11 cellular contexts compared by ENCODE assay signal in the genomic region with DNA sequence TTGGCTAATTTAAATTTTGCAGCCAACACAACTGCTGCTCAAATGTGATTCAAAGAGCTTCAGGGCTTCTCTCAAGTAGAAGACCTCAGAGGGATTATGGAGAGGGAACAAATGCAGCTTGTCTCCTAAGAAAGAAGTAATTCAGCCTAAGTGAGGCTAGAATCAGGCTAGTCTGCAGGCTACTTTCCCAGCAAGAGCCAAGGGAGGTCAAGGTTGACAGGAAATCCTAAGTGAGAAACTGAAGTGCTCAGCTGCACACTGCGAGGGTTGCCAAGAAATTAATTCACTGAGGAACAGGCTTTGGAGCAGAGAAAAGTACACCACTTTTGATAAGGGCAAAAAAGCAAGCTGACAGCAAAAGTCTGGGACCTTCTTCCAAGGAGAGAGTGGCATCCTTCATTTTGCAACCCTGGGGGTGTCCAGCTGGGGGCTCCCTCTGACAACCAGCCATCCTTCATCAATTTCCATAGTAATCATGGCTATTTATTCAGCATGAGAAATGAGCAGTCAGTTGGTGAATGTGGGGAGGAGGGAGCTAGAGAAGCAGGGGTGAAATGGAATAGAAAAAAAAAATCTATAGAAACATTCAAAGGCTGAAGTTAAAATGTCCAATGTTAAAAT.
DNase-seq lines count a peak whose midpoint lies in the region; ATAC-seq and TF ChIP-seq lines count a peak whose summit lies in the region.
"Had no signal": no experiment of that assay in that cellular context is flagged by ENCODE, and none has a peak within 500 bp of the region (broad histone marks: within the 10 kb centered on the region; RNA-seq: fewer than 3 reads in every experiment).

No MANE protein-coding gene starts in this region.

- no peaks in the 10 kb centered on the region for H3K79me2 ChIP-seq in PC-3 (ENCODE audit: low read length)

- TF ChIP-seq CTCF in PC-3 (conservative IDR thresholded peaks at IDR 0.05; ENCODE audit: low read depth, low read length) = peak; percentile 24; the same call in 1 of the 2 replicates
- TF ChIP-seq CTCF in fibroblast of villous mesenchyme (IDR thresholded peaks at IDR 0.05; ENCODE audit: insufficient read depth, low read depth, low read length) = peak; percentile 37
- peak; percentile 37 for TF ChIP-seq CTCF in osteocyte (IDR thresholded peaks at IDR 0.05)

- H4K20me1 ChIP-seq in PC-3 (ENCODE audit: low read length) = no peaks in the 10 kb centered on the region

- no peaks in the 10 kb centered on the region; the same call in 1 of the 2 replicates for H3K27me3 ChIP-seq in PC-3 (ENCODE audit: low read length)

- CTCF ChIA-PET in PC-3 (lab: Charles Lee) = no interaction called here

- H3K9me2 ChIP-seq in PC-3 (replicated peaks; ENCODE audit: low read length) = no peaks in the 10 kb centered on the region

- no peaks in the 10 kb centered on the region for H3K9me3 ChIP-seq in PC-3 (ENCODE audit: low read length)

- no peak overlapping the region for H3K27ac Mint-ChIP-seq in osteocyte (ENCODE audit: unreplicated experiment)
- H3K27ac Mint-ChIP-seq in activated T-helper 17 cell treated with anti-CD3 and anti-CD28 coated beads, Interleukin-2, amount 50 U/mL, for 72 hours = no peak overlapping the region
- H3K27ac Mint-ChIP-seq: activated T-cell treated with anti-CD3 and anti-CD28 coated beads, Interleukin-2, amount 50 U/mL, for 24 hours had no signal

- POLR2A ChIA-PET in PC-3 (lab: Charles Lee; ENCODE audit: unreplicated experiment) = no interaction called here

- no peak overlapping the region for H3K4me3 Mint-ChIP-seq in osteocyte (ENCODE audit: unreplicated experiment)
- H3K4me3 Mint-ChIP-seq in activated T-helper 17 cell treated with anti-CD3 and anti-CD28 coated beads, Interleukin-2, amount 50 U/mL, for 72 hours = no peak overlapping the region
- H3K4me3 Mint-ChIP-seq: activated T-cell treated with anti-CD3 and anti-CD28 coated beads, Interleukin-2, amount 50 U/mL, for 24 hours had no signal

- ATAC-seq in PC-3 (no peak), GM18502 (IDR thresholded peaks at IDR 0.05; ENCODE audit: poor library complexity, unreplicated experiment) (no peak)
- ATAC-seq in activated T-helper 17 cell treated with anti-CD3 and anti-CD28 coated beads, Interleukin-2, amount 50 U/mL, for 72 hours (replicated peaks) = no peak

- no peaks in the 10 kb centered on the region for H3K36me3 ChIP-seq in PC-3 (ENCODE audit: low read depth, low read length)

- no peak overlapping the region for H2AFZ ChIP-seq in PC-3 (ENCODE audit: low read length)

- H3F3A ChIP-seq in PC-3 (ENCODE audit: low read length, unreplicated experiment) = no peaks in the 10 kb centered on the region

- BruUV-seq in PC-3 (replicated peaks; lab: Mats Ljungman, UMichigan) = no TSS peak

- no peaks in the 10 kb centered on the region for H3K4me1 ChIP-seq in PC-3 (ENCODE audit: insufficient read depth, low read length)

- no peaks in the 10 kb centered on the region for H3K36me3 Mint-ChIP-seq in osteocyte (ENCODE audit: unreplicated experiment)
- no peaks in the 10 kb centered on the region for H3K36me3 Mint-ChIP-seq in activated T-helper 17 cell treated with anti-CD3 and anti-CD28 coated beads, Interleukin-2, amount 50 U/mL, for 72 hours (ENCODE audit: low read depth)

- DNase-seq in DMS79 treated with DMSO at 0.1 percent for 48 hours (lab: John Stamatoyannopoulos, UW) = peak; percentile 73
- DNase-seq in PC-3 = peak; percentile 1
- no peak for DNase-seq in fibroblast of villous mesenchyme (ENCODE audit: low read depth)
- DNase-seq in osteocyte (ENCODE audit: extremely low spot score, unreplicated experiment) = no peak
- no peak for DNase-seq in mesenteric fat pad (ENCODE audit: low spot score)
- DNase-seq in activated naive CD4-positive, alpha-beta T cell treated with Interleukin-2 at 50 U/mL for 16 hours = no peak
- DNase-seq: activated T-cell treated with anti-CD3 and anti-CD28 coated beads, Interleukin-2, amount 50 U/mL, for 24 hours; DMS53; T-helper 9 cell had no signal

- no peak overlapping the region for H3K4me3 ChIP-seq in PC-3 (ENCODE audit: low read length)
- no peak overlapping the region for H3K4me3 ChIP-seq in fibroblast of villous mesenchyme (ENCODE audit: low read depth, low read length)

- H3K4me2 ChIP-seq in PC-3 (ENCODE audit: low read length) = no peak overlapping the region

- H3K9me3 Mint-ChIP-seq in osteocyte (ENCODE audit: unreplicated experiment) = no peaks in the 10 kb centered on the region
- H3K9me3 Mint-ChIP-seq in activated T-helper 17 cell treated with anti-CD3 and anti-CD28 coated beads, Interleukin-2, amount 50 U/mL, for 72 hours = peaks cover 13% of the 10 kb centered on the region

- H3K9ac ChIP-seq in PC-3 (ENCODE audit: low read length) = no peak overlapping the region

- intact Hi-C loops in PC-3 (cut with micrococcal nuclease) = no loop called here

- peaks cover 5% of the 10 kb centered on the region for H3K4me1 Mint-ChIP-seq in osteocyte (ENCODE audit: unreplicated experiment)
- no peaks in the 10 kb centered on the region for H3K4me1 Mint-ChIP-seq in activated T-helper 17 cell treated with anti-CD3 and anti-CD28 coated beads, Interleukin-2, amount 50 U/mL, for 72 hours

- no peak overlapping the region for H3K27ac ChIP-seq in PC-3 (ENCODE audit: low read length)

- peaks cover 28% of the 10 kb centered on the region for H3K27me3 Mint-ChIP-seq in osteocyte (ENCODE audit: unreplicated experiment)
- no peaks in the 10 kb centered on the region for H3K27me3 Mint-ChIP-seq in activated T-helper 17 cell treated with anti-CD3 and anti-CD28 coated beads, Interleukin-2, amount 50 U/mL, for 72 hours
- H3K27me3 Mint-ChIP-seq: activated T-cell treated with anti-CD3 and anti-CD28 coated beads, Interleukin-2, amount 50 U/mL, for 24 hours had no signal

Comparison
In these comparisons a context has a peak if more than half of its experiments do, and no peak if none do; other contexts are left out.
1. DNase-seq: peak in DMS79 treated with DMSO at 0.1 percent for 48 hours (single experiment) and PC-3 (single experiment); none in fibroblast of villous mesenchyme (single experiment), osteocyte (single experiment), mesenteric fat pad (single experiment) and activated naive CD4-positive, alpha-beta T cell treated with Interleukin-2 at 50 U/mL for 16 hours (single experiment).
2. Peak in every context shown above with its lines, with median percentiles within 50 percentile points of each other: CTCF ChIP-seq.